ENCODE assay signal across 8 cellular contexts in the genomic region with DNA sequence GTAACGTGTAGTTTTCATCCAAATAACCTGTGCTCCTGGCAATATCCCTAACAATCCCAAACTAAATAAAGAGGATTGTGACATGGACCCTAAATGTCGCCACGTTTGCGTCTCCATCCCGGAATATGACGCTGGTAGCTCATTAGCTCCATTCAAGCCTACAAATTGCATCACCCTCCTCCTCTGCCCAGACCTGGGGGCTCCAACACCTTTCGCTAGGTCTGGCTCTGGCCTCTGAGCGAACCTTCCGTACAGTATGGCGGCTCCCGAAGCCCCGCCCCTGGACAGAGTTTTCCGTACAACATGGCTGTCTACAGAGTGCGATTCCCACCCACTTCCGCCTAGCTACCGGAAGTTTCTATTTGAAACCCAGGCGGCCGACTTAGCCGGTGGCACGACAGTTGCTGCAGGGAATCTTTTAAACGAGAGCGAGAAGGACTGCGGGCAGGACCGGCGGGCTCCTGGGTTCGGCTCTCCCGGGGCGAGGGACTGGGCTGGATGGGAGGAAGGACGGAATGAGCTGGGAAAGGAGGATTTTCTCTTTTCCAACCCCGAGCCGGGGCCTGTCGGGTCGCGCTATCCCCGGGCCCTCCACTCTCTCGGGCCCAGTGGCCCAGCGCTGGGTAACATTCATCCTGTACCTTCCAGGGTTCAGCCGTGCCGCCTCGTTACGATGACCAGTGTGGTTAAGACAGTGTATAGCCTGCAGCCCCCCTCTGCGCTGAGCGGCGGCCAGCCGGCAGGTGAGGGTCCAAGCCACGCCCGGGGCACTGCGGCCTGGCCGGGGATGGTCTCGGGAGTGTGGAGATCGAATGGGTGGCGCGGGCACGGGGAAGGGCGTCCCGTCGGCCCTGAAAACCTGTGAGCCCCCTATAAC. TPM values are rescaled to one million over a fixed set of nuclear protein-coding genes. Genes with fewer than 3 reads are reported as not detected.
DNase-seq lines count a peak whose midpoint lies in the region; ATAC-seq, FAIRE-seq and TF ChIP-seq lines count a peak whose summit lies in the region.

TSS of gene KNSTRN (plus strand) at position 142 of the 877 bp plus-strand sequence. CDS start at position 257, 115 bp downstream.

- peak within 1 kb of the TSS; percentile 88 for H3K4me3 ChIP-seq in AG04450 (ENCODE audit: low read depth, low read length)
- peak within 1 kb of the TSS; percentile 71 for H3K4me3 ChIP-seq in WERI-Rb-1 (ENCODE audit: low read depth, low read length)
- peak within 1 kb of the TSS; percentile 85 for H3K4me3 ChIP-seq in bronchial epithelial cell (ENCODE audit: low read depth, low read length)
- peak within 1 kb of the TSS; percentile 84 for H3K4me3 ChIP-seq in smooth muscle cell

- no peaks in the 10 kb centered on the region for H4K20me1 ChIP-seq in smooth muscle cell (ENCODE audit: low read depth)

- ATAC-seq in GM18909 (IDR thresholded peaks at IDR 0.05; ENCODE audit: poor library complexity, unreplicated experiment) (peak; percentile 96), HG03159 (IDR thresholded peaks at IDR 0.05; ENCODE audit: unreplicated experiment) (peak; percentile 88)

- FAIRE-seq in bronchial epithelial cell (lab: Jason Lieb, UNC), result no peak

- DNase-seq in AG04450 (ENCODE audit: low read depth, low spot score) (peak; percentile 77), NCI-H2227 treated with DMSO at 0.1 percent for 48 hours (lab: John Stamatoyannopoulos, UW) (peak; percentile 83), WERI-Rb-1 (peak; percentile 94), bronchial epithelial cell (ENCODE audit: low read depth) (peak; percentile 84), iPS-NIHi7 (ENCODE audit: extremely low spot score) (peak; percentile 97), smooth muscle cell (lab: John Stamatoyannopoulos, UW; ENCODE audit: unreplicated experiment) (peak; percentile 45)

- H3K27me3 ChIP-seq in AG04450 (ENCODE audit: control insufficient read depth, insufficient read depth, low read length) (no peaks in the 10 kb centered on the region), WERI-Rb-1 (ENCODE audit: insufficient read depth, low read depth, severe bottlenecking) (no peaks in the 10 kb centered on the region), bronchial epithelial cell (ENCODE audit: control insufficient read depth, insufficient read depth, low read length) (no peaks in the 10 kb centered on the region), smooth muscle cell (ENCODE audit: low read depth) (no peaks in the 10 kb centered on the region)

- CTCF ChIA-PET in AG04450 (lab: Charles Lee), result interaction anchor here (1.0 to 1.4 kb wide), 6 partner anchors 14 to 166 kb away, joined by 3 to 8 read pairs (median 5); no protein-coding TSS in a partner anchor

- POLR2A ChIA-PET in AG04450 (lab: Yijun Ruan, JAX), result interaction anchor here (0.5 to 0.7 kb wide), 3 partner anchors 62 to 305 kb away, joined by 3 read pairs; no protein-coding TSS in a partner anchor

- TF ChIP-seq CTCF in AG04450 (IDR thresholded peaks at IDR 0.05; ENCODE audit: low read depth, low read length) (no peak), WERI-Rb-1 (IDR thresholded peaks at IDR 0.05; ENCODE audit: low read depth, low read length) (no peak), bronchial epithelial cell (IDR thresholded peaks at IDR 0.05; ENCODE audit: insufficient read depth, low read length, severe bottlenecking) (no peak), smooth muscle cell (IDR thresholded peaks at IDR 0.05; ENCODE audit: borderline replicate concordance, insufficient read depth, poor library complexity, severe bottlenecking) (no peak)

- H3K36me3 ChIP-seq in WERI-Rb-1 (peaks cover 35% of the 10 kb centered on the region), bronchial epithelial cell (ENCODE audit: control insufficient read depth, insufficient read depth, low read length) (peaks cover 5% of the 10 kb centered on the region), smooth muscle cell (ENCODE audit: low read depth) (peaks cover 7% of the 10 kb centered on the region)

- peak within 1 kb of the TSS; percentile 84 for H3K4me2 ChIP-seq in smooth muscle cell

- H3K9me3 ChIP-seq in AG04450 (ENCODE audit: control insufficient read depth, insufficient read depth, low read length) (no peaks in the 10 kb centered on the region; the same call in 1 of the 2 replicates), WERI-Rb-1 (ENCODE audit: severe bottlenecking) (no peaks in the 10 kb centered on the region), smooth muscle cell (replicated peaks; ENCODE audit: low read depth) (no peaks in the 10 kb centered on the region)

- H3K27ac ChIP-seq in AG04450 (ENCODE audit: low read depth, low read length) (peak within 1 kb of the TSS; percentile 31), WERI-Rb-1 (peak within 1 kb of the TSS; percentile 88), smooth muscle cell (ENCODE audit: low read depth) (no peak within 1 kb of the TSS)

- H3K9ac ChIP-seq in smooth muscle cell (ENCODE audit: low read depth), result peak within 1 kb of the TSS; percentile 83

- H3K4me1 ChIP-seq in smooth muscle cell (ENCODE audit: low read depth), result peaks cover 5% of the 10 kb centered on the region

- no peaks in the 10 kb centered on the region for H3F3A ChIP-seq in smooth muscle cell (ENCODE audit: low read depth)

- H2AFZ ChIP-seq in smooth muscle cell (ENCODE audit: low read depth), result peak within 1 kb of the TSS; percentile 94

- WGBS in smooth muscle cell (ENCODE audit: low lambda C conversion rate), result 3% methylated on average over 56 of the region's 57 CpGs

- H3K79me2 ChIP-seq in smooth muscle cell (ENCODE audit: low read depth), result peaks cover 22% of the 10 kb centered on the region

RNA-seq across cellular contexts. Expression of gene KNSTRN, which starts in this region (rescaled TPM):
- 14.6 and 18.2 TPM in 2 replicates for polyA plus RNA-seq in AG04450 (2011; rRNA removed)
- 9.9 and 14.2 TPM in 2 replicates for polyA minus RNA-seq in AG04450 (2011; rRNA and poly(A)+ RNA removed)
- total RNA-seq in bronchial epithelial cell, result 35.6 and 56.9 TPM in 2 replicates
- total RNA-seq in smooth muscle cell, result 24.1 and 27.0 TPM in 2 replicates
- polyA plus RNA-seq in smooth muscle cell, result 15.4 and 17.3 TPM in 2 replicates

Comparison
In these comparisons a context has a peak if more than half of its experiments do, and no peak if none do; other contexts are left out.
1. DNase-seq: peak in every context shown above with its lines; median percentile 97 in iPS-NIHi7; 94 in WERI-Rb-1; 84 in bronchial epithelial cell; 83 in NCI-H2227 treated with DMSO at 0.1 percent for 48 hours; 77 in AG04450; 45 in smooth muscle cell.